In genomic region chr2:133766164-133766832, GRCh38 we compare ENCODE assay signal across 1 cellular context.
TF ChIP-seq lines count a peak whose summit lies in the region.

No MANE protein-coding gene starts in this region.

TF ChIP-seq in HepG2, 621 proteins besides CTCF, POLR2A, EP300 and RAD21 (continued from another document):
- TF ChIP-seq E2F2 (CRISPR knock-in tag; IDR thresholded peaks at IDR 0.05; ENCODE audit: borderline replicate concordance), result no peak
- no peak for TF ChIP-seq NFE2L2 (IDR thresholded peaks at IDR 0.05; ENCODE audit: low read length)
- 0 out of 2 replicates have a peak, but pooled peaks have one; percentile 52 for TF ChIP-seq FOXO4 (CRISPR knock-in tag; conservative IDR thresholded peaks at IDR 0.05)
- TF ChIP-seq NR2F2 (IDR thresholded peaks at IDR 0.05; ENCODE audit: borderline replicate concordance, low read depth), result 0 out of 2 replicates have a peak, but pooled peaks have one; percentile 6
- TF ChIP-seq GLI4 (CRISPR knock-in tag; IDR thresholded peaks at IDR 0.05; ENCODE audit: borderline replicate concordance), result no peak
- no peak for TF ChIP-seq MYPOP (CRISPR knock-in tag; IDR thresholded peaks at IDR 0.05)
- no peak for TF ChIP-seq ZNF619 (CRISPR knock-in tag; IDR thresholded peaks at IDR 0.05)
- TF ChIP-seq POLR2G (IDR thresholded peaks at IDR 0.05; ENCODE audit: low read depth, low read length), result no peak
- TF ChIP-seq, protein P1, sequence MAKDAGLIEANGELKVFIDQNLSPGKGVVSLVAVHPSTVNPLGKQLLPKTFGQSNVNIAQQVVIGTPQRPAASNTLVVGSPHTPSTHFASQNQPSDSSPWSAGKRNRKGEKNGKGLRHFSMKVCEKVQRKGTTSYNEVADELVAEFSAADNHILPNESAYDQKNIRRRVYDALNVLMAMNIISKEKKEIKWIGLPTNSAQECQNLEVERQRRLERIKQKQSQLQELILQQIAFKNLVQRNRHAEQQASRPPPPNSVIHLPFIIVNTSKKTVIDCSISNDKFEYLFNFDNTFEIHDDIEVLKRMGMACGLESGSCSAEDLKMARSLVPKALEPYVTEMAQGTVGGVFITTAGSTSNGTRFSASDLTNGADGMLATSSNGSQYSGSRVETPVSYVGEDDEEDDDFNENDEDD (CRISPR knock-in tag; IDR thresholded peaks at IDR 0.05; ENCODE audit: borderline replicate concordance), result no peak
- TF ChIP-seq ZNF564 (CRISPR knock-in tag; IDR thresholded peaks at IDR 0.05), result peak; percentile 19; the same call in 1 of the 2 replicates
- no peak for TF ChIP-seq ZNF251 (CRISPR knock-in tag; IDR thresholded peaks at IDR 0.05)
- no peak for TF ChIP-seq RFXANK (CRISPR knock-in tag; IDR thresholded peaks at IDR 0.05)
- TF ChIP-seq, protein P2, sequence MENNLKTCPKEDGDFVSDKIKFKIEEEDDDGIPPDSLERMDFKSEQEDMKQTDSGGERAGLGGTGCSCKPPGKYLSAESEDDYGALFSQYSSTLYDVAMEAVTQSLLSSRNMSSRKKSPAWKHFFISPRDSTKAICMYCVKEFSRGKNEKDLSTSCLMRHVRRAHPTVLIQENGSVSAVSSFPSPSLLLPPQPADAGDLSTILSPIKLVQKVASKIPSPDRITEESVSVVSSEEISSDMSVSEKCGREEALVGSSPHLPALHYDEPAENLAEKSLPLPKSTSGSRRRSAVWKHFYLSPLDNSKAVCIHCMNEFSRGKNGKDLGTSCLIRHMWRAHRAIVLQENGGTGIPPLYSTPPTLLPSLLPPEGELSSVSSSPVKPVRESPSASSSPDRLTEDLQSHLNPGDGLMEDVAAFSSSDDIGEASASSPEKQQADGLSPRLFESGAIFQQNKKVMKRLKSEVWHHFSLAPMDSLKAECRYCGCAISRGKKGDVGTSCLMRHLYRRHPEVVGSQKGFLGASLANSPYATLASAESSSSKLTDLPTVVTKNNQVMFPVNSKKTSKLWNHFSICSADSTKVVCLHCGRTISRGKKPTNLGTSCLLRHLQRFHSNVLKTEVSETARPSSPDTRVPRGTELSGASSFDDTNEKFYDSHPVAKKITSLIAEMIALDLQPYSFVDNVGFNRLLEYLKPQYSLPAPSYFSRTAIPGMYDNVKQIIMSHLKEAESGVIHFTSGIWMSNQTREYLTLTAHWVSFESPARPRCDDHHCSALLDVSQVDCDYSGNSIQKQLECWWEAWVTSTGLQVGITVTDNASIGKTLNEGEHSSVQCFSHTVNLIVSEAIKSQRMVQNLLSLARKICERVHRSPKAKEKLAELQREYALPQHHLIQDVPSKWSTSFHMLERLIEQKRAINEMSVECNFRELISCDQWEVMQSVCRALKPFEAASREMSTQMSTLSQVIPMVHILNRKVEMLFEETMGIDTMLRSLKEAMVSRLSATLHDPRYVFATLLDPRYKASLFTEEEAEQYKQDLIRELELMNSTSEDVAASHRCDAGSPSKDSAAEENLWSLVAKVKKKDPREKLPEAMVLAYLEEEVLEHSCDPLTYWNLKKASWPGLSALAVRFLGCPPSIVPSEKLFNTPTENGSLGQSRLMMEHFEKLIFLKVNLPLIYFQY (CRISPR knock-in tag; IDR thresholded peaks at IDR 0.05; ENCODE audit: borderline replicate concordance), result no peak
- TF ChIP-seq, protein P3, sequence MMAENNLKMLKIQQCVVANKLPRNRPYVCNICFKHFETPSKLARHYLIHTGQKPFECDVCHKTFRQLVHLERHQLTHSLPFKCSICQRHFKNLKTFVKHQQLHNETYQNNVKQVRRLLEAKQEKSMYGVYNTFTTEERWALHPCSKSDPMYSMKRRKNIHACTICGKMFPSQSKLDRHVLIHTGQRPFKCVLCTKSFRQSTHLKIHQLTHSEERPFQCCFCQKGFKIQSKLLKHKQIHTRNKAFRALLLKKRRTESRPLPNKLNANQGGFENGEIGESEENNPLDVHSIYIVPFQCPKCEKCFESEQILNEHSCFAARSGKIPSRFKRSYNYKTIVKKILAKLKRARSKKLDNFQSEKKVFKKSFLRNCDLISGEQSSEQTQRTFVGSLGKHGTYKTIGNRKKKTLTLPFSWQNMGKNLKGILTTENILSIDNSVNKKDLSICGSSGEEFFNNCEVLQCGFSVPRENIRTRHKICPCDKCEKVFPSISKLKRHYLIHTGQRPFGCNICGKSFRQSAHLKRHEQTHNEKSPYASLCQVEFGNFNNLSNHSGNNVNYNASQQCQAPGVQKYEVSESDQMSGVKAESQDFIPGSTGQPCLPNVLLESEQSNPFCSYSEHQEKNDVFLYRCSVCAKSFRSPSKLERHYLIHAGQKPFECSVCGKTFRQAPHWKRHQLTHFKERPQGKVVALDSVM (CRISPR knock-in tag; IDR thresholded peaks at IDR 0.05), result no peak
- no peak for TF ChIP-seq RELA (CRISPR knock-in tag; IDR thresholded peaks at IDR 0.05)
- no peak for TF ChIP-seq NKX3-1 (CRISPR knock-in tag; IDR thresholded peaks at IDR 0.05)
- TF ChIP-seq FOSL1 (CRISPR knock-in tag; IDR thresholded peaks at IDR 0.05; ENCODE audit: borderline replicate concordance), result no peak
- no peak for TF ChIP-seq ZUFSP (CRISPR knock-in tag; IDR thresholded peaks at IDR 0.05; ENCODE audit: borderline replicate concordance)
- TF ChIP-seq, protein P4, sequence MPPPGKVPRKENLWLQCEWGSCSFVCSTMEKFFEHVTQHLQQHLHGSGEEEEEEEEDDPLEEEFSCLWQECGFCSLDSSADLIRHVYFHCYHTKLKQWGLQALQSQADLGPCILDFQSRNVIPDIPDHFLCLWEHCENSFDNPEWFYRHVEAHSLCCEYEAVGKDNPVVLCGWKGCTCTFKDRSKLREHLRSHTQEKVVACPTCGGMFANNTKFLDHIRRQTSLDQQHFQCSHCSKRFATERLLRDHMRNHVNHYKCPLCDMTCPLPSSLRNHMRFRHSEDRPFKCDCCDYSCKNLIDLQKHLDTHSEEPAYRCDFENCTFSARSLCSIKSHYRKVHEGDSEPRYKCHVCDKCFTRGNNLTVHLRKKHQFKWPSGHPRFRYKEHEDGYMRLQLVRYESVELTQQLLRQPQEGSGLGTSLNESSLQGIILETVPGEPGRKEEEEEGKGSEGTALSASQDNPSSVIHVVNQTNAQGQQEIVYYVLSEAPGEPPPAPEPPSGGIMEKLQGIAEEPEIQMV (CRISPR knock-in tag; IDR thresholded peaks at IDR 0.05; ENCODE audit: low read depth), result no peak
- TF ChIP-seq ADNP (CRISPR knock-in tag; IDR thresholded peaks at IDR 0.05), result no peak
- TF ChIP-seq HNRNPL (IDR thresholded peaks at IDR 0.05; ENCODE audit: low read depth, low read length), result no peak
- TF ChIP-seq CCDC6 (CRISPR knock-in tag; IDR thresholded peaks at IDR 0.05), result 0 out of 2 replicates have a peak, but pooled peaks have one; percentile 30
- no peak for TF ChIP-seq CEBPG (CRISPR knock-in tag; IDR thresholded peaks at IDR 0.05)
- TF ChIP-seq STAT5B (CRISPR knock-in tag; IDR thresholded peaks at IDR 0.05), result no peak
